In genomic region chr12:82919365-82920054, GRCh38 we compare ENCODE assay signal across 20 cellular contexts.
"Had no signal": no experiment of that assay in that cellular context is flagged by ENCODE, and none has a peak within 500 bp of the region (broad histone marks: within the 10 kb centered on the region; RNA-seq: fewer than 3 reads in every experiment).

No MANE protein-coding gene starts in this region.

- H3K4me1 Mint-ChIP-seq: endodermal cell; naive thymus-derived CD8-positive, alpha-beta T cell; stimulated activated effector memory CD8-positive, alpha-beta T cell treated with anti-CD3 and anti-CD28 coated beads, Interleukin-12 subunit alpha, Interleukin-12 subunit beta, amount 100 ng/mL, for 72 hours had no signal

- H3K4me3 Mint-ChIP-seq: endodermal cell; naive thymus-derived CD8-positive, alpha-beta T cell; stimulated activated effector memory CD8-positive, alpha-beta T cell treated with anti-CD3 and anti-CD28 coated beads, Interleukin-12 subunit alpha, Interleukin-12 subunit beta, amount 100 ng/mL, for 72 hours had no signal

- H3K36me3 ChIP-seq: heart left ventricle, neutrophil, right lobe of liver, suprapubic skin, thyroid gland had no signal

- H3K36me3 Mint-ChIP-seq: naive thymus-derived CD8-positive, alpha-beta T cell; stimulated activated effector memory CD8-positive, alpha-beta T cell treated with anti-CD3 and anti-CD28 coated beads, Interleukin-12 subunit alpha, Interleukin-12 subunit beta, amount 100 ng/mL, for 72 hours had no signal

- H3K9me3 Mint-ChIP-seq: endodermal cell; naive thymus-derived CD8-positive, alpha-beta T cell; stimulated activated effector memory CD8-positive, alpha-beta T cell treated with anti-CD3 and anti-CD28 coated beads, Interleukin-12 subunit alpha, Interleukin-12 subunit beta, amount 100 ng/mL, for 72 hours had no signal

- H3K4me1 ChIP-seq: foreskin keratinocyte, heart left ventricle, psoas muscle, right lobe of liver, suprapubic skin, thyroid gland had no signal

- H3K27me3 ChIP-seq: foreskin keratinocyte, heart left ventricle, neutrophil, right lobe of liver, suprapubic skin, thyroid gland had no signal

- ATAC-seq: foreskin keratinocyte; heart left ventricle; mucosa of descending colon; naive thymus-derived CD8-positive, alpha-beta T cell; psoas muscle; right lobe of liver; stimulated activated effector memory CD8-positive, alpha-beta T cell treated with anti-CD3 and anti-CD28 coated beads, Interleukin-12 subunit alpha, Interleukin-12 subunit beta, amount 100 ng/mL, for 72 hours; stimulated activated naive CD8-positive, alpha-beta T cell treated with anti-CD3 and anti-CD28 coated beads, Interleukin-15, Interleukin-2, amounts not matched to agents 100 U/mL and 50 U/mL, for 24 hours had no signal

- DNase-seq: dermis blood vessel endothelial cell; endodermal cell; erythroblast; foreskin keratinocyte; heart left ventricle; hippocampal formation; kidney glomerular epithelial cell; mammary epithelial cell; mucosa of descending colon; naive thymus-derived CD8-positive, alpha-beta T cell; psoas muscle; retina; right lobe of liver; stimulated activated CD4-positive, alpha-beta T cell treated with anti-CD3 and anti-CD28 coated beads, Interleukin-4, amount 100 ng/mL, for 1 hour; stimulated activated CD8-positive, alpha-beta memory T cell treated with anti-CD3 and anti-CD28 coated beads, Interleukin-4, amount 100 ng/mL, for 48 hours; stimulated activated naive CD8-positive, alpha-beta T cell treated with anti-CD3 and anti-CD28 coated beads, Interleukin-15, Interleukin-2, amounts not matched to agents 100 U/mL and 50 U/mL, for 24 hours; thyroid gland had no signal

- H3K4me3 ChIP-seq: heart left ventricle, mucosa of descending colon, psoas muscle, right lobe of liver, suprapubic skin, thyroid gland had no signal

- H3K27ac Mint-ChIP-seq: endodermal cell; naive thymus-derived CD8-positive, alpha-beta T cell; stimulated activated effector memory CD8-positive, alpha-beta T cell treated with anti-CD3 and anti-CD28 coated beads, Interleukin-12 subunit alpha, Interleukin-12 subunit beta, amount 100 ng/mL, for 72 hours had no signal

- H3K9me3 ChIP-seq: heart left ventricle, mucosa of descending colon, neutrophil, psoas muscle, right lobe of liver, suprapubic skin, thyroid gland had no signal

- H3K27ac ChIP-seq: foreskin keratinocyte, heart left ventricle, neutrophil, psoas muscle, right lobe of liver, suprapubic skin, thyroid gland had no signal
